Comparison of ENCODE assay signal across 9 cellular contexts in genomic region chr9:125255781-125256391, GRCh38. TPM values are rescaled to one million over a fixed set of nuclear protein-coding genes. Genes with fewer than 3 reads are reported as not detected.
DNase-seq lines count a peak whose midpoint lies in the region; ATAC-seq, FAIRE-seq and TF ChIP-seq lines count a peak whose summit lies in the region.
"Had no signal": no experiment of that assay in that cellular context is flagged by ENCODE, and none has a peak within 500 bp of the region (broad histone marks: within the 10 kb centered on the region; RNA-seq: fewer than 3 reads in every experiment).

No MANE protein-coding gene starts in this region.

- DNase-seq in AG09309 (ENCODE audit: low read depth) (no peak), Panc1 (ENCODE audit: low read depth, low spot score) (no peak), fibroblast of mammary gland (ENCODE audit: low read depth) (no peak), GM12892 (ENCODE audit: insufficient read length) (no peak), AG20443 (ENCODE audit: low spot score) (no peak), sigmoid colon (no peak), epidermal melanocyte (ENCODE audit: insufficient read length, low spot score) (no peak)
- DNase-seq: mesendoderm had no signal

- peak; percentile 30 for TF ChIP-seq CTCF in AG09309 (IDR thresholded peaks at IDR 0.05; ENCODE audit: control insufficient read depth, insufficient read depth, low read depth, low read length, missing control alignments)
- TF ChIP-seq CTCF in GM12872 (IDR thresholded peaks at IDR 0.05; ENCODE audit: insufficient read depth, low read depth, low read length), result peak; percentile 33; the same call in 2 of the 3 replicates
- peak; percentile 2; the same call in 1 of the 2 replicates for TF ChIP-seq CTCF in Panc1 (IDR thresholded peaks at IDR 0.05)
- TF ChIP-seq CTCF in fibroblast of mammary gland (conservative IDR thresholded peaks at IDR 0.05; ENCODE audit: control insufficient read depth, insufficient read depth, low read depth, low read length), result peak; percentile 31
- no peak for TF ChIP-seq CTCF in sigmoid colon (IDR thresholded peaks at IDR 0.05)

- intact Hi-C loops in Panc1 (cut with micrococcal nuclease; ENCODE audit: unreplicated experiment) (loop anchor here (5.0 kb wide), 1 partner anchor 116 kb away; no protein-coding TSS in a partner anchor), sigmoid colon (cut with DNase I) (no loop called here)

- H3K9me3 ChIP-seq in Panc1 (ENCODE audit: control insufficient read depth, insufficient read depth, low read depth, low read length) (no peaks in the 10 kb centered on the region), sigmoid colon (no peaks in the 10 kb centered on the region)

- CTCF ChIA-PET in Panc1 (lab: Charles Lee), result interaction anchor here (0.6 to 0.7 kb wide), 2 partner anchors 59 to 106 kb away, joined by 5 to 8 read pairs; no protein-coding TSS in a partner anchor

- TF ChIP-seq EP300 in sigmoid colon (IDR thresholded peaks at IDR 0.05), result no peak

- H3K4me3 ChIP-seq in AG09309 (ENCODE audit: control insufficient read depth, low read depth, low read length) (no peak overlapping the region), Panc1 (ENCODE audit: low read depth in 2 of 2, low read length in 2 of 2) (no peak overlapping the region), fibroblast of mammary gland (ENCODE audit: control insufficient read depth, low read depth, low read length) (no peak overlapping the region), sigmoid colon (no peak overlapping the region)

- in situ Hi-C loops in Panc1 (cut with HindIII; ENCODE audit: low pct_unique_long_range_greater_than_20kb, low sequenced_read_pairs), result no loop called here

- no peak overlapping the region for H3K27ac ChIP-seq in Panc1 (ENCODE audit: low read length)
- H3K27ac ChIP-seq in sigmoid colon, result no peak overlapping the region

- FAIRE-seq in GM12892 (lab: Jason Lieb, UNC), result no peak

- H3K4me1 ChIP-seq in Panc1 (ENCODE audit: control insufficient read depth, insufficient read depth, low read length) (peaks cover 11% of the 10 kb centered on the region), sigmoid colon (peaks cover 0 to 3% (median 0%) of the 10 kb centered on the region in 4 donors)

- TF ChIP-seq POLR2A in GM12892 (IDR thresholded peaks at IDR 0.05; ENCODE audit: low read depth, low read length) (no peak), sigmoid colon (IDR thresholded peaks at IDR 0.05) (no peak)

- POLR2A ChIA-PET in Panc1 (lab: Charles Lee), result no interaction called here

- peak; percentile 88 for ATAC-seq in Panc1

- BruUV-seq in Panc1 (replicated peaks; lab: Mats Ljungman, UMichigan), result no TSS peak

- WGBS in sigmoid colon, 2 donors, result 30 to 59% methylated on average over 2 of the region's 2 CpGs

- no peaks in the 10 kb centered on the region for H3K27me3 ChIP-seq in Panc1 (ENCODE audit: control insufficient read depth, insufficient read depth, low read length)
- no peaks in the 10 kb centered on the region for H3K27me3 ChIP-seq in sigmoid colon

- H3K36me3 ChIP-seq in Panc1 (ENCODE audit: control insufficient read depth, insufficient read depth, low read length) (no peaks in the 10 kb centered on the region), sigmoid colon (no peaks in the 10 kb centered on the region)

RNA-seq across cellular contexts. Expression of gene GAPVD1, which starts 5.7 kb away (rescaled TPM):
- total RNA-seq in Panc1 (2021; ENCODE audit: unreplicated experiment) (48.6 TPM), sigmoid colon (100 to 1,000 TPM in 1 of 4 donors, 10 to 100 TPM in 3; 44.9 to 182 (median 54.3) TPM)
- polyA plus RNA-seq in Panc1 (2012; ENCODE audit: insufficient read length), result 21.5 TPM
- 17.7 TPM for polyA plus RNA-seq in GM12892 (2012; ENCODE audit: missing spikeins)
- 10 to 100 TPM in 1 of 3 donors, 1 to 10 TPM in 2; 3.0 to 12.7 (median 5.1) TPM for polyA plus RNA-seq in sigmoid colon

RNA-seq across cellular contexts. Expression of gene HSPA5, which starts 14.7 kb away (rescaled TPM):
- total RNA-seq in Panc1 (2021; ENCODE audit: unreplicated experiment) (281 TPM), sigmoid colon (10 to 100 TPM; 46.5 to 65.4 (median 58.7) TPM)
- 225 TPM for polyA plus RNA-seq in Panc1 (2012; ENCODE audit: insufficient read length)
- polyA plus RNA-seq in GM12892 (2012; ENCODE audit: missing spikeins), result 108 TPM
- 100 to 1,000 TPM in 1 of 3 donors, 10 to 100 TPM in 2; 15.6 to 208 (median 79.3) TPM for polyA plus RNA-seq in sigmoid colon

RNA-seq across cellular contexts. Expression of gene RABEPK, which starts 55.5 kb away (rescaled TPM):
- total RNA-seq in Panc1 (2021; ENCODE audit: unreplicated experiment) (33.9 TPM), sigmoid colon (10 to 100 TPM in 3 of 4 donors, 1 to 10 TPM in 1; 9.4 to 18.6 (median 14.9) TPM)
- polyA plus RNA-seq in Panc1 (2012; ENCODE audit: insufficient read length), result 32.0 TPM
- polyA plus RNA-seq in GM12892 (2012; ENCODE audit: missing spikeins), result 45.6 TPM
- polyA plus RNA-seq in sigmoid colon, result 10 to 100 TPM; 16.2 to 24.4 (median 18.3) TPM

Comparison
In these comparisons a context has a peak if more than half of its experiments do, and no peak if none do; other contexts are left out.
1. CTCF ChIP-seq: peak in AG09309 (single experiment), GM12872 (single experiment), Panc1 (single experiment) and fibroblast of mammary gland (single experiment); none in sigmoid colon (0 of 4).